ENCODE assay signal across 9 cellular contexts in genomic region chr15:53212785-53213184, GRCh38.
"Had no signal": no experiment of that assay in that cellular context is flagged by ENCODE, and none has a peak within 500 bp of the region (broad histone marks: within the 10 kb centered on the region; RNA-seq: fewer than 3 reads in every experiment).

No MANE protein-coding gene starts in this region.

- H3K4me1 ChIP-seq: HAP-1 had no signal

- H3K9me3 Mint-ChIP-seq: GM23338 had no signal

- H3K27ac ChIP-seq: HL-60 had no signal

- H3K4me3 Mint-ChIP-seq: GM23338, HFFc6 had no signal

- H3K27ac Mint-ChIP-seq: GM23338, HFFc6 had no signal

- H3K4me3 ChIP-seq: GM23338, HAP-1, K562 had no signal

- H3K9me3 ChIP-seq: HAP-1 had no signal

- DNase-seq: H7, HFFc6, IMR-90, KG1 had no signal

- H3K36me3 ChIP-seq: HAP-1 had no signal

- ATAC-seq: GM23338, HCT116, K562 had no signal
